Comparison of ENCODE assay signal across 8 cellular contexts in genomic region chr17:19724501-19725420, GRCh38. TPM values are rescaled to one million over a fixed set of nuclear protein-coding genes. Genes with fewer than 3 reads are reported as not detected.
DNase-seq lines count a peak whose midpoint lies in the region; ATAC-seq and TF ChIP-seq lines count a peak whose summit lies in the region.

No MANE protein-coding gene starts in this region.

- in situ Hi-C loops in T47D (cut with HindIII; ENCODE audit: low pct_unique_long_range_greater_than_20kb, low sequenced_read_pairs) = no loop called here

- no peaks in the 10 kb centered on the region for H3K9me3 Mint-ChIP-seq in activated T-helper 1 cell treated with anti-CD3 and anti-CD28 coated beads, Interleukin-12 subunit alpha, Interleukin-12 subunit beta, Interleukin-2, Interleukin-4 antibody, amounts not matched to agents 30 ng/mL and 10 ng/mL and 1 ng/mL, durations not matched to agents 14 hours and 24 hours and 36 hours

- no peak overlapping the region for H3K27ac Mint-ChIP-seq in activated T-helper 1 cell treated with anti-CD3 and anti-CD28 coated beads, Interleukin-12 subunit alpha, Interleukin-12 subunit beta, Interleukin-2, Interleukin-4 antibody, amounts not matched to agents 30 ng/mL and 10 ng/mL and 1 ng/mL, durations not matched to agents 14 hours and 24 hours and 36 hours

- TF ChIP-seq CTCF in GM10248 (IDR thresholded peaks at IDR 0.05; ENCODE audit: control extremely low read depth, extremely low read depth, low read depth, missing control alignments) = no peak

- ATAC-seq in HG02885 (IDR thresholded peaks at IDR 0.05; ENCODE audit: poor library complexity, unreplicated experiment) = no peak

- POLR2A ChIA-PET in GM10248 (lab: Yijun Ruan, JAX) = no interaction called here

- H3K4me1 Mint-ChIP-seq in activated T-helper 1 cell treated with anti-CD3 and anti-CD28 coated beads, Interleukin-12 subunit alpha, Interleukin-12 subunit beta, Interleukin-2, Interleukin-4 antibody, amounts not matched to agents 30 ng/mL and 10 ng/mL and 1 ng/mL, durations not matched to agents 14 hours and 24 hours and 36 hours (ENCODE audit: low read depth) = peaks cover 7% of the 10 kb centered on the region

- no peak overlapping the region for H3K4me3 Mint-ChIP-seq in activated T-helper 1 cell treated with anti-CD3 and anti-CD28 coated beads, Interleukin-12 subunit alpha, Interleukin-12 subunit beta, Interleukin-2, Interleukin-4 antibody, amounts not matched to agents 30 ng/mL and 10 ng/mL and 1 ng/mL, durations not matched to agents 14 hours and 24 hours and 36 hours

- CTCF ChIA-PET in GM10248 (lab: Yijun Ruan, JAX) = interaction anchor here (0.8 kb wide), 1 partner anchor 20 kb away, joined by 3 read pairs; no protein-coding TSS in a partner anchor

- H3K27me3 Mint-ChIP-seq in activated T-helper 1 cell treated with anti-CD3 and anti-CD28 coated beads, Interleukin-12 subunit alpha, Interleukin-12 subunit beta, Interleukin-2, Interleukin-4 antibody, amounts not matched to agents 30 ng/mL and 10 ng/mL and 1 ng/mL, durations not matched to agents 14 hours and 24 hours and 36 hours (ENCODE audit: insufficient read depth) = no peaks in the 10 kb centered on the region

- intact Hi-C loops in activated T-helper 1 cell treated with anti-CD3 and anti-CD28 coated beads, Interleukin-12 subunit alpha, Interleukin-12 subunit beta, Interleukin-2, Interleukin-4 antibody, amounts not matched to agents 30 ng/mL and 10 ng/mL and 1 ng/mL, durations not matched to agents 14 hours and 24 hours and 36 hours (cut with micrococcal nuclease) = no loop called here

- DNase-seq in activated T-helper 1 cell treated with Interleukin-2 at 50 U/mL for 16 hours (ENCODE audit: low read depth) = peak; percentile 19
- no peak for DNase-seq in activated T-helper 1 cell treated with anti-CD3 and anti-CD28 coated beads, Interleukin-12 subunit alpha, Interleukin-12 subunit beta, Interleukin-2, Interleukin-4 antibody, amounts not matched to agents 30 ng/mL and 10 ng/mL and 1 ng/mL, durations not matched to agents 14 hours and 24 hours and 36 hours (ENCODE audit: low spot score)
- DNase-seq in T47D (ENCODE audit: low read depth in 1 of 2, low spot score in 1 of 2) = peak; percentile 71 to 84
- DNase-seq in mucosa of gallbladder (ENCODE audit: low spot score) = peak; percentile 78
- peak; percentile 64 for DNase-seq in stimulated activated CD8-positive, alpha-beta memory T cell treated with anti-CD3 and anti-CD28 coated beads, Interleukin-4, amount 100 ng/mL, for 48 hours
- DNase-seq in NCI-H1105 treated with DMSO at 0.1 percent for 48 hours (lab: John Stamatoyannopoulos, UW) = no peak
- no peak for DNase-seq in GM10248 (ENCODE audit: extremely low spot score)

- no peaks in the 10 kb centered on the region for H3K36me3 Mint-ChIP-seq in activated T-helper 1 cell treated with anti-CD3 and anti-CD28 coated beads, Interleukin-12 subunit alpha, Interleukin-12 subunit beta, Interleukin-2, Interleukin-4 antibody, amounts not matched to agents 30 ng/mL and 10 ng/mL and 1 ng/mL, durations not matched to agents 14 hours and 24 hours and 36 hours (ENCODE audit: low read depth)

RNA-seq across cellular contexts. Expression of gene SLC47A2, which starts 8.4 kb away (rescaled TPM):
- total RNA-seq in activated T-helper 1 cell treated with anti-CD3 and anti-CD28 coated beads, Interleukin-12 subunit alpha, Interleukin-12 subunit beta, Interleukin-2, Interleukin-4 antibody, amounts not matched to agents 30 ng/mL and 10 ng/mL and 1 ng/mL, durations not matched to agents 14 hours and 24 hours and 36 hours = not detected in 2 replicates
- total RNA-seq in mucosa of gallbladder = not detected

RNA-seq across cellular contexts. Expression of gene ALDH3A1, which starts 23.3 kb away (rescaled TPM):
- total RNA-seq in activated T-helper 1 cell treated with anti-CD3 and anti-CD28 coated beads, Interleukin-12 subunit alpha, Interleukin-12 subunit beta, Interleukin-2, Interleukin-4 antibody, amounts not matched to agents 30 ng/mL and 10 ng/mL and 1 ng/mL, durations not matched to agents 14 hours and 24 hours and 36 hours = not detected in 2 replicates
- total RNA-seq in mucosa of gallbladder = 3.4 TPM

Comparison
In these comparisons a context has a peak if more than half of its experiments do, and no peak if none do; other contexts are left out.
1. DNase-seq: peak in activated T-helper 1 cell treated with Interleukin-2 at 50 U/mL for 16 hours (single experiment), T47D (2 of 2), mucosa of gallbladder (single experiment) and stimulated activated CD8-positive, alpha-beta memory T cell treated with anti-CD3 and anti-CD28 coated beads, Interleukin-4, amount 100 ng/mL, for 48 hours (single experiment); none in activated T-helper 1 cell treated with anti-CD3 and anti-CD28 coated beads, Interleukin-12 subunit alpha, Interleukin-12 subunit beta, Interleukin-2, Interleukin-4 antibody, amounts not matched to agents 30 ng/mL and 10 ng/mL and 1 ng/mL, durations not matched to agents 14 hours and 24 hours and 36 hours (single experiment), NCI-H1105 treated with DMSO at 0.1 percent for 48 hours (single experiment) and GM10248 (single experiment).